ENCODE assay signal across 14 cellular contexts in the genomic region with DNA sequence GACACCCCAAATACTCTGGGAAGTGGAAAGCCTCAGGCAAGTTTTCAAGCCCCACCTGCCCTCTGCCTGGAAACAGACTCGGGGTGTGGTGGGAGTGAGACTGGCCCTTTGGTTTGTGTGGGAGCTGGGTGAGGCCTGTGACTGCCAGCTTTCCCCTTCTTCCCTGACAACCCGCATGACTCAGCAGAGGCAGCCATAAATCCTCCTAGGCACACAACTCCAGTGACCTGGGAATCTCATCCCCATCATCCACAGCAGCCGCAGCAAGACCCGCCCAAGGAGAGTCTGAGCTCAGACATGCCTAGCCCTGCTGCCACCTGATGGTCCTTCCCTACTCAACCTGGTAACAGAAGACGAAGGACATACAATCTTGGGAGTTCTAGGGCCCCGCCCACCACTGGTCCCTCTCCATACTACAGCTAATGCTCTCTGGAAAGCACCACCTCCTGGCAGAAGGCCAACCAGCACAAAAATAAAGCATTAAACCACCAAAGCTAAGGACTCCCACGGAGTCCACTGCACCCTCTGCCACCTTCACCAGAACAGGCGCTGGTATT. TPM values are rescaled to one million over a fixed set of nuclear protein-coding genes. Genes with fewer than 3 reads are reported as not detected.
DNase-seq lines count a peak whose midpoint lies in the region; ATAC-seq and TF ChIP-seq lines count a peak whose summit lies in the region.
"Had no signal": no experiment of that assay in that cellular context is flagged by ENCODE, and none has a peak within 500 bp of the region (broad histone marks: within the 10 kb centered on the region; RNA-seq: fewer than 3 reads in every experiment).

No MANE protein-coding gene starts in this region.

- TF ChIP-seq EP300 in upper lobe of left lung (IDR thresholded peaks at IDR 0.05) = no peak

- intact Hi-C loops in colonic mucosa (cut with DNase I) = no loop called here
- intact Hi-C loops in mucosa of descending colon (cut with DNase I, micrococcal nuclease) = no loop called here

- ATAC-seq in mucosa of descending colon (peak; percentile 83), upper lobe of left lung (ENCODE audit: low FRiP score in 2 of 2) (no peak), GM18505 (IDR thresholded peaks at IDR 0.05; ENCODE audit: unreplicated experiment) (no peak)
- no peak for ATAC-seq in stimulated activated naive B cell treated with anti-CD40 and anti-IgM and Interleukin-4, amounts not matched to agents 10 μg/mL and 1 μg/mL and 100 μg/mL, for 72 hours (replicated peaks)
- ATAC-seq: activated T-cell treated with anti-CD3 and anti-CD28 coated beads, Interleukin-2, amount 50 U/mL, for 72 hours; effector memory CD8-positive, alpha-beta T cell had no signal

- TF ChIP-seq CTCF in colonic mucosa (IDR thresholded peaks at IDR 0.05) (no peak), mucosa of descending colon (IDR thresholded peaks at IDR 0.05) (no peak), upper lobe of left lung (IDR thresholded peaks at IDR 0.05) (no peak)

- no peaks in the 10 kb centered on the region for H3K9me3 Mint-ChIP-seq in stimulated activated naive B cell treated with anti-CD40 and anti-IgM and Interleukin-4, amounts not matched to agents 10 μg/mL and 1 μg/mL and 100 μg/mL, for 72 hours
- H3K9me3 Mint-ChIP-seq: activated T-cell treated with anti-CD3 and anti-CD28 coated beads, Interleukin-2, amount 50 U/mL, for 72 hours; effector memory CD8-positive, alpha-beta T cell had no signal

- no peaks in the 10 kb centered on the region for H3K27me3 Mint-ChIP-seq in stimulated activated naive B cell treated with anti-CD40 and anti-IgM and Interleukin-4, amounts not matched to agents 10 μg/mL and 1 μg/mL and 100 μg/mL, for 72 hours
- H3K27me3 Mint-ChIP-seq: B cell; effector memory CD8-positive, alpha-beta T cell had no signal

- TF ChIP-seq POLR2A in upper lobe of left lung (IDR thresholded peaks at IDR 0.05) (no peak), GM18505 (IDR thresholded peaks at IDR 0.05; ENCODE audit: borderline replicate concordance, extremely low read depth, insufficient read depth, insufficient read length) (no peak)

- H3K27ac Mint-ChIP-seq in stimulated activated naive B cell treated with anti-CD40 and anti-IgM and Interleukin-4, amounts not matched to agents 10 μg/mL and 1 μg/mL and 100 μg/mL, for 72 hours = no peak overlapping the region
- H3K27ac Mint-ChIP-seq: activated T-cell treated with anti-CD3 and anti-CD28 coated beads, Interleukin-2, amount 50 U/mL, for 72 hours; B cell; effector memory CD8-positive, alpha-beta T cell had no signal

- H3K4me1 Mint-ChIP-seq in stimulated activated naive B cell treated with anti-CD40 and anti-IgM and Interleukin-4, amounts not matched to agents 10 μg/mL and 1 μg/mL and 100 μg/mL, for 72 hours = peaks cover 4 to 25% of the 10 kb centered on the region in 2 donors

- H3K27me3 ChIP-seq in colonic mucosa (no peaks in the 10 kb centered on the region), upper lobe of left lung (no peaks in the 10 kb centered on the region)

- H3K4me3 Mint-ChIP-seq in stimulated activated naive B cell treated with anti-CD40 and anti-IgM and Interleukin-4, amounts not matched to agents 10 μg/mL and 1 μg/mL and 100 μg/mL, for 72 hours = no peak overlapping the region
- H3K4me3 Mint-ChIP-seq: activated T-cell treated with anti-CD3 and anti-CD28 coated beads, Interleukin-2, amount 50 U/mL, for 72 hours; B cell; effector memory CD8-positive, alpha-beta T cell had no signal

- H3K4me1 ChIP-seq in colonic mucosa = no peaks in the 10 kb centered on the region
- no peaks in the 10 kb centered on the region for H3K4me1 ChIP-seq in mucosa of descending colon (ENCODE audit: low read depth)
- no peaks in the 10 kb centered on the region for H3K4me1 ChIP-seq in upper lobe of left lung
- H3K4me1 ChIP-seq: parathyroid adenoma had no signal

- H3K36me3 ChIP-seq in colonic mucosa = no peaks in the 10 kb centered on the region
- no peaks in the 10 kb centered on the region for H3K36me3 ChIP-seq in mucosa of descending colon (ENCODE audit: low read depth)
- H3K36me3 ChIP-seq in upper lobe of left lung = no peaks in the 10 kb centered on the region

- H3K9me3 ChIP-seq in colonic mucosa (no peaks in the 10 kb centered on the region), mucosa of descending colon (no peaks in the 10 kb centered on the region), upper lobe of left lung (no peaks in the 10 kb centered on the region)

- H3K27ac ChIP-seq in colonic mucosa (no peak overlapping the region), upper lobe of left lung (no peak overlapping the region)
- H3K27ac ChIP-seq: parathyroid adenoma had no signal

- DNase-seq in Daoy (ENCODE audit: low read depth) = peak; percentile 69
- peak; percentile 2 for DNase-seq in NCI-H187 treated with DMSO at 0.1 percent for 48 hours (lab: John Stamatoyannopoulos, UW)
- peak; percentile 74 for DNase-seq in colonic mucosa
- DNase-seq in mucosa of descending colon = peak; percentile 47 to 55 (median 55)
- no peak for DNase-seq in stimulated activated naive B cell treated with anti-CD40 and anti-IgM and Interleukin-4, amounts not matched to agents 10 μg/mL and 1 μg/mL and 100 μg/mL, for 72 hours
- no peak for DNase-seq in upper lobe of left lung
- DNase-seq in cortex of kidney (lab: John Stamatoyannopoulos, UW) = no peak
- DNase-seq: activated T-cell treated with anti-CD3 and anti-CD28 coated beads, Interleukin-2, amount 50 U/mL, for 72 hours; anterior cingulate cortex; effector memory CD8-positive, alpha-beta T cell; MM.1S had no signal

- peaks cover 21 to 38% of the 10 kb centered on the region in 2 donors for H3K36me3 Mint-ChIP-seq in stimulated activated naive B cell treated with anti-CD40 and anti-IgM and Interleukin-4, amounts not matched to agents 10 μg/mL and 1 μg/mL and 100 μg/mL, for 72 hours

- 93 to 95% methylated on average over 3 to 8 of the region's 8 CpGs for WGBS in upper lobe of left lung, 2 donors

- no peak overlapping the region for H3K9ac ChIP-seq in colonic mucosa (ENCODE audit: low read depth in 2 of 2, low read length in 2 of 2)
- H3K9ac ChIP-seq: parathyroid adenoma had no signal

- no peak overlapping the region for H3K4me3 ChIP-seq in colonic mucosa
- no peak overlapping the region for H3K4me3 ChIP-seq in mucosa of descending colon
- no peak overlapping the region for H3K4me3 ChIP-seq in upper lobe of left lung

RNA-seq across cellular contexts. Expression of a gene that starts 30.7 kb away (rescaled TPM):
- total RNA-seq in Daoy (2014; rRNA removed; shearing (Covaris generic)) = 16.2 and 16.4 TPM in 2 replicates
- total RNA-seq in colonic mucosa = 10 to 100 TPM; 20.9 to 22.9 TPM
- 10 to 100 TPM; 15.6 to 20.2 (median 17.2) TPM for total RNA-seq in mucosa of descending colon
- total RNA-seq in upper lobe of left lung = 10 to 100 TPM; 13.1 to 21.9 (median 14.5) TPM

Comparison
In these comparisons a context has a peak if more than half of its experiments do, and no peak if none do; other contexts are left out.
1. DNase-seq: peak in Daoy (single experiment), NCI-H187 treated with DMSO at 0.1 percent for 48 hours (single experiment), colonic mucosa (single experiment) and mucosa of descending colon (3 of 3); none in stimulated activated naive B cell treated with anti-CD40 and anti-IgM and Interleukin-4, amounts not matched to agents 10 μg/mL and 1 μg/mL and 100 μg/mL, for 72 hours (single experiment), upper lobe of left lung (0 of 2) and cortex of kidney (single experiment).